8 cellular contexts compared by ENCODE assay signal in the genomic region with DNA sequence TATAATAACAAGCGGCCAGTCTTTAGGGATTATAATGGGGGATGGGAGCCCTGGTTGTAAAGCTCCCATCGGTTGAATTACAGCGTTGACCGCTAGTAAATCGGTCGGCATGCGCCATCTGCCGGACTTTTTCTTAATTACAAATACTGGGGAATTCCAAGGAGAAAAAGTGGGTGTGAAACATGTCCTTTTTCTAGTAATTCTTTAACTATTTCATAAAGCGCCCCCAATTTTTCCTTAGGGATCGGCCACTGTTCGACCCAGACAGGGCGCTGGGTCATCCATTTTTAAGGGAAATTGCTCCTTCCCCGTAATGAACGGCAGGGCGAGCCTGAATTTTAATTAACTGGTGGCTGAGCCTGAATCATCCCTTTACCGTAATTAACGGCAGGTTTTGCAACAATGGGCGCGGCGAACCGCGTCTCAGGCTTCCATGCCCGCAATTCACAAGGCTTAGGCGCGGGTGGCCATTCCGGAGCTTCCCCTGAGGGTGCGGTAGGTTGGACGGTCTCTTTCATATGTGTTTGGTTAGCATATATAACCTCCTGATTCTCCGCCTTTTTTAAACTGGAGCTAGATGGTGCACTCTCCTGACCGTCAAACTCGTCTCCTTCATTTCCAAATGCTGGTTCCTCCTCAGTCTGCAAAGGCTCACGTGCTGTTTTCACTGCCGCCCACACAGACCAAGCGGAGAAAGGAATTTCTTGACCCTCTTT. TPM values are rescaled to one million over a fixed set of nuclear protein-coding genes. Genes with fewer than 3 reads are reported as not detected.
DNase-seq lines count a peak whose midpoint lies in the region; ATAC-seq and FAIRE-seq lines count a peak whose summit lies in the region.

No MANE protein-coding gene starts in this region.

- FAIRE-seq in HTR-8/SVneo (lab: Jason Lieb, UNC): no peak

- peak overlapping the region; percentile 64 for H3K9ac ChIP-seq in NT2/D1 (ENCODE audit: insufficient read length, low read depth)

- no peaks in the 10 kb centered on the region for H3K36me3 ChIP-seq in NT2/D1 (ENCODE audit: insufficient read depth, insufficient read length, low read length)

- peak; percentile 59 for ATAC-seq in esophagus mucosa
- ATAC-seq in HG03139 (IDR thresholded peaks at IDR 0.05; ENCODE audit: unreplicated experiment): no peak

- peaks cover 3% of the 10 kb centered on the region for H3K27me3 ChIP-seq in NT2/D1 (ENCODE audit: insufficient read depth, insufficient read length)
- no peaks in the 10 kb centered on the region for H3K27me3 ChIP-seq in mononuclear cell (ENCODE audit: insufficient read depth, low read length)

- DNase-seq in C1 segment of cervical spinal cord (lab: John Stamatoyannopoulos, UW) (peak in 12 of 14 donors; percentile 16 to 78 (median 36)), HTR-8/SVneo (ENCODE audit: insufficient read length, low spot score) (peak; percentile 61), NT2/D1 (ENCODE audit: low read depth, low spot score) (peak; percentile 59), activated T-cell treated with anti-CD3 and anti-CD28 coated beads for 1 hour (ENCODE audit: low read depth) (peak; percentile 54)
- peak; percentile 80 for DNase-seq in stimulated activated CD8-positive, alpha-beta memory T cell treated with anti-CD3 and anti-CD28 coated beads, Interleukin-4, amount 100 ng/mL, for 48 hours

- H3K4me3 ChIP-seq in NT2/D1 (ENCODE audit: insufficient read length, low read depth) (peak overlapping the region; percentile 36), mononuclear cell (ENCODE audit: low read length) (peak overlapping the region; percentile 6)

- H3K4me1 ChIP-seq in NT2/D1 (ENCODE audit: insufficient read depth, insufficient read length) (no peaks in the 10 kb centered on the region), mononuclear cell (ENCODE audit: insufficient read depth, low read length) (peaks cover 17% of the 10 kb centered on the region)

- peaks cover 22% of the 10 kb centered on the region for H3K9me3 ChIP-seq in NT2/D1 (ENCODE audit: insufficient read depth, low read length)
- H3K9me3 ChIP-seq in mononuclear cell (ENCODE audit: low read depth, low read length): no peaks in the 10 kb centered on the region

RNA-seq across cellular contexts. Expression of gene EVI5L, which starts 30.2 kb away (rescaled TPM):
- total RNA-seq in esophagus mucosa: 9.6 TPM
- 17.2 TPM for total RNA-seq in mononuclear cell

RNA-seq across cellular contexts. Expression of gene CLEC4M, which starts 36.8 kb away (rescaled TPM):
- total RNA-seq in esophagus mucosa: not detected
- not detected for total RNA-seq in mononuclear cell

RNA-seq across cellular contexts. Expression of gene CD209, which starts 52.5 kb away (rescaled TPM):
- total RNA-seq in esophagus mucosa (0.32 TPM), mononuclear cell (0.21 TPM)
